In the genomic region with DNA sequence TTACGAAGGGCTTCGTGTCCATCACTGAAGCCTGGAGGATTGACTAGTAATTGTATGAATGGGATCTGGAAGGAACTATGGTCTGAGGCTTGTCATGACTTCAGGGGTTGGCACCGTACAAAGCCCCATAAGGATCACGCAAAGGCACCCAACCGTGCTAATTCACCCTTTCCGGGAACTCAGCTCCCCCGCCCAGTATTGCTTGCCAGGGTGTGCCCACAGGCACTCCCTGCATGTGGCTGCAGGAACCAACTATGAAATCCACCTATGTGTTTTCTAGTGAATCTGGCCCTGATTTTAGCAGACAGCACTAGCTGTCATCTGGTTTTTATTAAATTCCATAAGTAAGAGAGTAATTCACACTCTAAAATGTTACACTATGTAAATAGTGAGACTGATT, we compare ENCODE assay signal across 19 cellular contexts.
A peak's percentile ranks its signal among the peaks of the same experiment; 100 is the strongest.
DNase-seq lines count a peak whose midpoint lies in the region; ATAC-seq and TF ChIP-seq lines count a peak whose summit lies in the region.
"Had no signal": no experiment of that assay in that cellular context is flagged by ENCODE, and none has a peak within 500 bp of the region (broad histone marks: within the 10 kb centered on the region; RNA-seq: fewer than 3 reads in every experiment).

No MANE protein-coding gene starts in this region.

- no peak overlapping the region for H3K27ac ChIP-seq in colonic mucosa
- H3K27ac ChIP-seq: 22Rv1, heart right ventricle, tibial nerve had no signal

- H3K27me3 Mint-ChIP-seq in nephron (ENCODE audit: low read depth), result no peaks in the 10 kb centered on the region
- H3K27me3 Mint-ChIP-seq in progenitor cell of endocrine pancreas, result peaks cover 12% of the 10 kb centered on the region
- H3K27me3 Mint-ChIP-seq: CD4-positive, CD25-positive, alpha-beta regulatory T cell had no signal

- H3K9me3 ChIP-seq in colonic mucosa, result no peaks in the 10 kb centered on the region
- H3K9me3 ChIP-seq: heart right ventricle, tibial nerve had no signal

- no peaks in the 10 kb centered on the region for H3K27me3 ChIP-seq in colonic mucosa
- H3K27me3 ChIP-seq: heart right ventricle, tibial nerve had no signal

- H3K4me3 ChIP-seq in colonic mucosa, result no peak overlapping the region
- H3K4me3 ChIP-seq: heart right ventricle, tibial nerve had no signal

- H3K27ac Mint-ChIP-seq in nephron (peak overlapping the region in 2 of 3 experiments; percentile 39 to 48), progenitor cell of endocrine pancreas (no peak overlapping the region)
- H3K27ac Mint-ChIP-seq: activated naive CD8-positive, alpha-beta T cell treated with anti-CD3 and anti-CD28 coated beads, Interleukin-2, amount 50 U/mL, for 24 hours; CD4-positive, CD25-positive, alpha-beta regulatory T cell had no signal

- no peaks in the 10 kb centered on the region for H3K36me3 Mint-ChIP-seq in nephron (ENCODE audit: low read depth)
- H3K36me3 Mint-ChIP-seq in progenitor cell of endocrine pancreas (ENCODE audit: insufficient read depth), result no peaks in the 10 kb centered on the region
- H3K36me3 Mint-ChIP-seq: CD4-positive, CD25-positive, alpha-beta regulatory T cell had no signal

- H3K9me3 Mint-ChIP-seq in nephron (peaks cover 2% of the 10 kb centered on the region), progenitor cell of endocrine pancreas (ENCODE audit: low read depth) (no peaks in the 10 kb centered on the region)
- H3K9me3 Mint-ChIP-seq: activated naive CD8-positive, alpha-beta T cell treated with anti-CD3 and anti-CD28 coated beads, Interleukin-2, amount 50 U/mL, for 24 hours; CD4-positive, CD25-positive, alpha-beta regulatory T cell had no signal

- DNase-seq in DMS 273 (lab: John Stamatoyannopoulos, UW; ENCODE audit: unreplicated experiment) (peak; percentile 42), DMS 273 treated with DMSO at 0.1 percent for 48 hours (lab: John Stamatoyannopoulos, UW) (no peak), NCI-H226 (peak; percentile 6), colonic mucosa (peak; percentile 51), T1000 (lab: John Stamatoyannopoulos, UW) (no peak), progenitor cell of endocrine pancreas (ENCODE audit: low spot score, unreplicated experiment) (no peak)
- DNase-seq: activated CD4-positive, alpha-beta T cell treated with anti-CD3 and anti-CD28 coated beads, Interleukin-2, amount 50 U/mL, for 48 hours; activated naive CD8-positive, alpha-beta T cell treated with anti-CD3 and anti-CD28 coated beads, Interleukin-2, amount 50 U/mL, for 24 hours; CD4-positive, CD25-positive, alpha-beta regulatory T cell; cerebellar nuclear complex; heart right ventricle; kidney glomerular epithelial cell; MM.1S; occipital lobe; SIG-M5 had no signal

- H3K4me1 Mint-ChIP-seq in nephron (peaks cover 20% of the 10 kb centered on the region), progenitor cell of endocrine pancreas (ENCODE audit: low read depth) (no peaks in the 10 kb centered on the region)
- H3K4me1 Mint-ChIP-seq: activated naive CD8-positive, alpha-beta T cell treated with anti-CD3 and anti-CD28 coated beads, Interleukin-2, amount 50 U/mL, for 24 hours; CD4-positive, CD25-positive, alpha-beta regulatory T cell had no signal

- no peak for TF ChIP-seq CTCF in colonic mucosa (IDR thresholded peaks at IDR 0.05)
- TF ChIP-seq CTCF in nephron (IDR thresholded peaks at IDR 0.05; ENCODE audit: unreplicated experiment in 3 of 3), result no peak
- no peak for TF ChIP-seq CTCF in progenitor cell of endocrine pancreas (IDR thresholded peaks at IDR 0.05; ENCODE audit: unreplicated experiment)

- intact Hi-C loops in colonic mucosa (cut with DNase I), result loop anchor here (10.0 kb wide), 1 partner anchor 531 kb away; no protein-coding TSS in a partner anchor

- ATAC-seq in HG02678 (IDR thresholded peaks at IDR 0.05; ENCODE audit: unreplicated experiment), result no peak
- ATAC-seq: activated naive CD8-positive, alpha-beta T cell treated with anti-CD3 and anti-CD28 coated beads, Interleukin-2, amount 50 U/mL, for 24 hours; heart right ventricle had no signal

- H3K36me3 ChIP-seq in colonic mucosa, result no peaks in the 10 kb centered on the region
- H3K36me3 ChIP-seq: heart right ventricle, tibial nerve had no signal

- H3K4me3 Mint-ChIP-seq in nephron, result no peak overlapping the region
- H3K4me3 Mint-ChIP-seq in progenitor cell of endocrine pancreas (ENCODE audit: low read depth), result no peak overlapping the region
- H3K4me3 Mint-ChIP-seq: activated naive CD8-positive, alpha-beta T cell treated with anti-CD3 and anti-CD28 coated beads, Interleukin-2, amount 50 U/mL, for 24 hours; CD4-positive, CD25-positive, alpha-beta regulatory T cell had no signal

- H3K9ac ChIP-seq in colonic mucosa (ENCODE audit: low read depth in 2 of 2, low read length in 2 of 2), result no peak overlapping the region

- no peaks in the 10 kb centered on the region for H3K4me1 ChIP-seq in colonic mucosa
- H3K4me1 ChIP-seq: heart right ventricle, tibial nerve had no signal

Comparison
In these comparisons a context has a peak if more than half of its experiments do, and no peak if none do; other contexts are left out.
1. DNase-seq: peak in DMS 273 (single experiment), NCI-H226 (single experiment) and colonic mucosa (single experiment); none in DMS 273 treated with DMSO at 0.1 percent for 48 hours (single experiment), T1000 (single experiment) and progenitor cell of endocrine pancreas (single experiment).